ENCODE assay signal across 23 cellular contexts in genomic region chr6:163971841-163972838, GRCh38.
DNase-seq lines count a peak whose midpoint lies in the region; ATAC-seq and TF ChIP-seq lines count a peak whose summit lies in the region.
"Had no signal": no experiment of that assay in that cellular context is flagged by ENCODE, and none has a peak within 500 bp of the region (broad histone marks: within the 10 kb centered on the region; RNA-seq: fewer than 3 reads in every experiment).

No MANE protein-coding gene starts in this region.

- H3K4me3 ChIP-seq in GM23338 (no peak overlapping the region), RWPE2 (ENCODE audit: severe bottlenecking) (peak overlapping the region; percentile 21), upper lobe of right lung (no peak overlapping the region)

- peak overlapping the region; percentile 63; the same call in 1 of the 2 replicates for H2AFZ ChIP-seq in GM23338

- H3K4me2 ChIP-seq in GM23338 = no peak overlapping the region

- H3K9me2 ChIP-seq in GM23338 (ENCODE audit: insufficient read depth) = no peaks in the 10 kb centered on the region

- no peak overlapping the region for H3K4me3 Mint-ChIP-seq in GM23338
- H3K4me3 Mint-ChIP-seq: CD8-positive, alpha-beta T cell; IgD-negative memory B cell had no signal

- H4K20me1 ChIP-seq in GM23338 (replicated peaks; ENCODE audit: insufficient read depth) = no peaks in the 10 kb centered on the region

- H3F3A ChIP-seq in GM23338 (replicated peaks; ENCODE audit: low read depth) = no peaks in the 10 kb centered on the region

- intact Hi-C loops in upper lobe of right lung (cut with DNase I) = no loop called here

- no peak overlapping the region for H3K27ac Mint-ChIP-seq in GM23338
- H3K27ac Mint-ChIP-seq: CD8-positive, alpha-beta T cell; IgD-negative memory B cell had no signal

- H3K27me3 Mint-ChIP-seq in GM23338 (ENCODE audit: insufficient read depth, low read depth, poor library complexity) = no peaks in the 10 kb centered on the region

- H3K27me3 ChIP-seq in GM23338 (ENCODE audit: insufficient read depth) (no peaks in the 10 kb centered on the region), RWPE2 (ENCODE audit: insufficient read depth, poor library complexity, severe bottlenecking) (peaks cover 21% of the 10 kb centered on the region), upper lobe of right lung (no peaks in the 10 kb centered on the region)

- H3K4me1 Mint-ChIP-seq in GM23338 = no peaks in the 10 kb centered on the region
- H3K4me1 Mint-ChIP-seq: IgD-negative memory B cell had no signal

- DNase-seq in GM23338 (ENCODE audit: low spot score) (peak; percentile 25), RWPE2 (ENCODE audit: low spot score) (no peak), kidney tubule cell (ENCODE audit: low spot score) (peak; percentile 81), upper lobe of right lung (no peak), NCI-H526 (lab: John Stamatoyannopoulos, UW) (no peak), D341Med (ENCODE audit: low spot score) (no peak), AG08395 (ENCODE audit: low spot score) (no peak)
- DNase-seq: AML-193; C1 segment of cervical spinal cord; Calu3; CD8-positive, alpha-beta T cell; DMS53; EL; HCEC 1CT; Karpas-422; MV-4-11; NCI-H187; NCI-H2107; NCI-H2227 treated with DMSO at 0.1 percent for 48 hours; NCI-H510A; NCI-H748 treated with DMSO at 0.1 percent for 48 hours had no signal

- peak; percentile 60 for ATAC-seq in GM23338
- ATAC-seq in RWPE2 (ENCODE audit: low read depth) = peak; percentile 87
- peak; percentile 32 for ATAC-seq in upper lobe of right lung
- ATAC-seq: CD8-positive, alpha-beta T cell; SK-N-SH treated with all-trans-retinoic acid at 6 μM for 48 hours had no signal

- H3K9me3 ChIP-seq in RWPE2 (ENCODE audit: severe bottlenecking) = no peaks in the 10 kb centered on the region
- no peaks in the 10 kb centered on the region for H3K9me3 ChIP-seq in upper lobe of right lung

- peaks cover 5% of the 10 kb centered on the region; the same call in 2 of the 3 replicates for H3K9me3 Mint-ChIP-seq in GM23338
- H3K9me3 Mint-ChIP-seq: CD8-positive, alpha-beta T cell; IgD-negative memory B cell had no signal

- peak overlapping the region; percentile 45; the same call in 1 of the 2 replicates for H3K27ac ChIP-seq in GM23338 (ENCODE audit: low read depth)
- H3K27ac ChIP-seq in RWPE2 (ENCODE audit: poor library complexity, severe bottlenecking) = no peak overlapping the region
- no peak overlapping the region for H3K27ac ChIP-seq in upper lobe of right lung

- H3K36me3 ChIP-seq in GM23338 (ENCODE audit: insufficient read depth) (no peaks in the 10 kb centered on the region), RWPE2 (ENCODE audit: low read depth) (no peaks in the 10 kb centered on the region), upper lobe of right lung (no peaks in the 10 kb centered on the region)

- H3K4me1 ChIP-seq in GM23338 (ENCODE audit: insufficient read depth) (no peaks in the 10 kb centered on the region), RWPE2 (ENCODE audit: insufficient read depth, poor library complexity, severe bottlenecking) (no peaks in the 10 kb centered on the region), upper lobe of right lung (no peaks in the 10 kb centered on the region)

- 0 out of 4 replicates have a peak, but pooled peaks of 1 of the 2 experiments have one; percentile 7 for TF ChIP-seq CTCF in GM23338 (conservative IDR thresholded peaks at IDR 0.05; ENCODE audit: low read depth in 2 of 2)
- TF ChIP-seq CTCF in RWPE2 (IDR thresholded peaks at IDR 0.05; ENCODE audit: poor library complexity, severe bottlenecking) = peak; percentile 19
- TF ChIP-seq CTCF in upper lobe of right lung (IDR thresholded peaks at IDR 0.05) = no peak

- H3K36me3 Mint-ChIP-seq in GM23338 (ENCODE audit: low read depth) = no peaks in the 10 kb centered on the region
- H3K36me3 Mint-ChIP-seq: CD8-positive, alpha-beta T cell; IgD-negative memory B cell had no signal

- no peaks in the 10 kb centered on the region for H3K79me2 ChIP-seq in GM23338 (replicated peaks; ENCODE audit: insufficient read depth)

TF ChIP-seq in GM23338, 12 proteins besides CTCF, POLR2A, EP300 and RAD21 (continues in another document):
- TF ChIP-seq REST (IDR thresholded peaks at IDR 0.05; ENCODE audit: unreplicated experiment) = no peak
- TF ChIP-seq ETS1 (IDR thresholded peaks at IDR 0.05) = no peak
- no peak for TF ChIP-seq JUNB (IDR thresholded peaks at IDR 0.05; ENCODE audit: unreplicated experiment)
- no peak for TF ChIP-seq EZH2 (IDR thresholded peaks at IDR 0.05; ENCODE audit: low read depth, unreplicated experiment)
- no peak for TF ChIP-seq EZH2phosphoT487 (IDR thresholded peaks at IDR 0.05; ENCODE audit: unreplicated experiment)
- no peak for TF ChIP-seq STAT1 (IDR thresholded peaks at IDR 0.05; ENCODE audit: unreplicated experiment)
- TF ChIP-seq NANOG (IDR thresholded peaks at IDR 0.05; ENCODE audit: borderline replicate concordance) = no peak
- no peak for TF ChIP-seq POLR2AphosphoS5 (IDR thresholded peaks at IDR 0.05; ENCODE audit: low read depth)
- no peak for TF ChIP-seq ZNF114 (CRISPR knock-in tag; IDR thresholded peaks at IDR 0.05)

Comparison
In these comparisons a context has a peak if more than half of its experiments do, and no peak if none do; other contexts are left out.
1. ATAC-seq: peak in every context shown above with its lines; median percentile 87 in RWPE2; 60 in GM23338; 32 in upper lobe of right lung.
2. DNase-seq: peak in GM23338 (single experiment) and kidney tubule cell (single experiment); none in RWPE2 (single experiment), upper lobe of right lung (single experiment), NCI-H526 (0 of 2), D341Med (single experiment) and AG08395 (single experiment).